Comparison of ENCODE assay signal across 1 cellular context in the genomic region with DNA sequence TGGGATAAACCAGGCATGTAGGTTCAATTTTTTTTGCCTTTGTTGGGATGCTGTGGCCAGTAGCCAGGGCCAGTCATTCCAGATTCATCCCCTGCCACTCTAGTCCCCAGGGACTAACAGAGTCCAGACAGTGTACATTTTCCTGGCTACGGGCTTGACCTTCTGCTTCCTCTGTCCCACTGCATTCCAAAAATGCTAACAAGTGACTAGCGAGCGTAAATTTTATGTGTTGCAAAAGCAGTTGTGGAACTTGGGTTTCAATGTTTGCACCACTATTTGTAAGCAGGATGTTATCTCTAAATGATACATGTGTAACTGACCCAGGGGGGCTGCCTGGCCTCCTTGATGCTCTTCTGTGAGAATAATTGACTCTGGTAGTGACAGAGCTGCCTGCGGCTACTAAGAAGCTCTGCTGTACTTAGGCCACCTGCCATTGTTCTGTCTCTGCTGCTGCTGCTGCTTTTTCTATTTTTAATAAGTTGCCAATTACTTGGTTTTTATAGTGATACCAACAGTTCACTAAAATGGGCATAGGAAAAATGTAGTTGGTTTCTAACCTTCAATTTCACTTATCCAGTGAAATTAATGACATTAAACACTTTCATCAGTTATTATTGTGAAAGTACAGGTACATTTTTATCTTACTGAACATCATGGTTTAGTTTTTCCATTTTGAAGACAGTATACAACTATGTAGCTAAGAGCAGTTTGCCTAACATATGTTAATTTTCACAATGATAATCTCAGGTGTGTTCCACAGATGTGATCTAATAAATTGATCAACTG.
TF ChIP-seq lines count a peak whose summit lies in the region.

No MANE protein-coding gene starts in this region.

TF ChIP-seq in GM23338, 12 proteins besides CTCF, POLR2A, EP300 and RAD21 (continued from another document):
- TF ChIP-seq, protein P1, sequence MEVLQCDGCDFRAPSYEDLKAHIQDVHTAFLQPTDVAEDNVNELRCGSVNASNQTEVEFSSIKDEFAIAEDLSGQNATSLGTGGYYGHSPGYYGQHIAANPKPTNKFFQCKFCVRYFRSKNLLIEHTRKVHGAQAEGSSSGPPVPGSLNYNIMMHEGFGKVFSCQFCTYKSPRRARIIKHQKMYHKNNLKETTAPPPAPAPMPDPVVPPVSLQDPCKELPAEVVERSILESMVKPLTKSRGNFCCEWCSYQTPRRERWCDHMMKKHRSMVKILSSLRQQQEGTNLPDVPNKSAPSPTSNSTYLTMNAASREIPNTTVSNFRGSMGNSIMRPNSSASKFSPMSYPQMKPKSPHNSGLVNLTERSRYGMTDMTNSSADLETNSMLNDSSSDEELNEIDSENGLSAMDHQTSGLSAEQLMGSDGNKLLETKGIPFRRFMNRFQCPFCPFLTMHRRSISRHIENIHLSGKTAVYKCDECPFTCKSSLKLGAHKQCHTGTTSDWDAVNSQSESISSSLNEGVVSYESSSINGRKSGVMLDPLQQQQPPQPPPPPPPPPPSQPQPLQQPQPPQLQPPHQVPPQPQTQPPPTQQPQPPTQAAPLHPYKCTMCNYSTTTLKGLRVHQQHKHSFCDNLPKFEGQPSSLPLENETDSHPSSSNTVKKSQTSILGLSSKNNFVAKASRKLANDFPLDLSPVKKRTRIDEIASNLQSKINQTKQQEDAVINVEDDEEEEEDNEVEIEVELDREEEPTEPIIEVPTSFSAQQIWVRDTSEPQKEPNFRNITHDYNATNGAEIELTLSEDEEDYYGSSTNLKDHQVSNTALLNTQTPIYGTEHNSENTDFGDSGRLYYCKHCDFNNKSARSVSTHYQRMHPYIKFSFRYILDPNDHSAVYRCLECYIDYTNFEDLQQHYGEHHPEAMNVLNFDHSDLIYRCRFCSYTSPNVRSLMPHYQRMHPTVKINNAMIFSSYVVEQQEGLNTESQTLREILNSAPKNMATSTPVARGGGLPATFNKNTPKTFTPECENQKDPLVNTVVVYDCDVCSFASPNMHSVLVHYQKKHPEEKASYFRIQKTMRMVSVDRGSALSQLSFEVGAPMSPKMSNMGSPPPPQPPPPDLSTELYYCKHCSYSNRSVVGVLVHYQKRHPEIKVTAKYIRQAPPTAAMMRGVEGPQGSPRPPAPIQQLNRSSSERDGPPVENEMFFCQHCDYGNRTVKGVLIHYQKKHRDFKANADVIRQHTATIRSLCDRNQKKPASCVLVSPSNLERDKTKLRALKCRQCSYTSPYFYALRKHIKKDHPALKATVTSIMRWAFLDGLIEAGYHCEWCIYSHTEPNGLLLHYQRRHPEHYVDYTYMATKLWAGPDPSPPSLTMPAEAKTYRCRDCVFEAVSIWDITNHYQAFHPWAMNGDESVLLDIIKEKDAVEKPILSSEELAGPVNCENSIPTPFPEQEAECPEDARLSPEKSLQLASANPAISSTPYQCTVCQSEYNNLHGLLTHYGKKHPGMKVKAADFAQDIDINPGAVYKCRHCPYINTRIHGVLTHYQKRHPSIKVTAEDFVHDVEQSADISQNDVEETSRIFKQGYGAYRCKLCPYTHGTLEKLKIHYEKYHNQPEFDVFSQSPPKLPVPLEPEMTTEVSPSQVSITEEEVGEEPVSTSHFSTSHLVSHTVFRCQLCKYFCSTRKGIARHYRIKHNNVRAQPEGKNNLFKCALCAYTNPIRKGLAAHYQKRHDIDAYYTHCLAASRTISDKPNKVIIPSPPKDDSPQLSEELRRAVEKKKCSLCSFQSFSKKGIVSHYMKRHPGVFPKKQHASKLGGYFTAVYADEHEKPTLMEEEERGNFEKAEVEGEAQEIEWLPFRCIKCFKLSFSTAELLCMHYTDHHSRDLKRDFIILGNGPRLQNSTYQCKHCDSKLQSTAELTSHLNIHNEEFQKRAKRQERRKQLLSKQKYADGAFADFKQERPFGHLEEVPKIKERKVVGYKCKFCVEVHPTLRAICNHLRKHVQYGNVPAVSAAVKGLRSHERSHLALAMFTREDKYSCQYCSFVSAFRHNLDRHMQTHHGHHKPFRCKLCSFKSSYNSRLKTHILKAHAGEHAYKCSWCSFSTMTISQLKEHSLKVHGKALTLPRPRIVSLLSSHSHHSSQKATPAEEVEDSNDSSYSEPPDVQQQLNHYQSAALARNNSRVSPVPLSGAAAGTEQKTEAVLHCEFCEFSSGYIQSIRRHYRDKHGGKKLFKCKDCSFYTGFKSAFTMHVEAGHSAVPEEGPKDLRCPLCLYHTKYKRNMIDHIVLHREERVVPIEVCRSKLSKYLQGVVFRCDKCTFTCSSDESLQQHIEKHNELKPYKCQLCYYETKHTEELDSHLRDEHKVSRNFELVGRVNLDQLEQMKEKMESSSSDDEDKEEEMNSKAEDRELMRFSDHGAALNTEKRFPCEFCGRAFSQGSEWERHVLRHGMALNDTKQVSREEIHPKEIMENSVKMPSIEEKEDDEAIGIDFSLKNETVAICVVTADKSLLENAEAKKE (CRISPR knock-in tag; IDR thresholded peaks at IDR 0.05): no peak
- no peak for TF ChIP-seq POLR2AphosphoS5 (IDR thresholded peaks at IDR 0.05; ENCODE audit: low read depth)
